Comparison of ENCODE assay signal across 8 cellular contexts in the genomic region with DNA sequence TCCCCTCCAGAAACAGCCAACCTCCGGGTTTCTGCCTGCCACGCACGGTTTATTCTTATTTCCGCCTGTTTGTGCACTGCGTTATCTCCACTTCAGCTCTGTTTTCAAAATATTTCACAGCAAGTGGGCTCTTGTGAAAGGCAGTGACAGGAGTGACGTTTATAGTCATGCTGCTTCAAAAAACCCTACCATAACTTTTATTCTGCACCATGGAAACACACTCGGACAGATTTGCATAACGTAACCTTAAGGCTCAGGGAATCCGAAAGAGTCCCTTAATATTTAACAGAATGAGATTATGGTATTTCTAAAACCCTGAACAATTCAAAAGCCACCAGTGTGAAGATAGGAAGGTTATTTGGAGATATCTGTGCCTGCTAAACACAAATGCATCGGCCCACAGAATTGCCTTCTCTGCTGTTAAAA. TPM values are rescaled to one million over a fixed set of nuclear protein-coding genes. Genes with fewer than 3 reads are reported as not detected.
DNase-seq lines count a peak whose midpoint lies in the region; TF ChIP-seq lines count a peak whose summit lies in the region.

No MANE protein-coding gene starts in this region.

- H4K20me1 ChIP-seq in H9 (ENCODE audit: control insufficient read depth, insufficient read depth, insufficient read length), result no peaks in the 10 kb centered on the region

- no peak overlapping the region for H2AK5ac ChIP-seq in H9 (ENCODE audit: insufficient read length, low read length)

- no peak overlapping the region for H3K23ac ChIP-seq in H9 (ENCODE audit: insufficient read length, low read depth, low read length)

- H2BK15ac ChIP-seq in H9 (ENCODE audit: low read depth, low read length), result no peak overlapping the region

- H3K79me1 ChIP-seq in H9 (ENCODE audit: insufficient read depth, low read depth, low read length, poor library complexity, severe bottlenecking), result peaks cover 4% of the 10 kb centered on the region

- H3K4ac ChIP-seq in H9 (ENCODE audit: low read depth, low read length), result no peak overlapping the region

- intact Hi-C loops in activated CD4-positive, alpha-beta T cell treated with anti-CD3 and anti-CD28 coated beads, Interleukin-2, amount 10 ng/mL, durations not matched to agents 24 days and 14 days (cut with micrococcal nuclease), result loop anchor here (1.0 to 5.0 kb wide), 9 partner anchors 62 to 571 kb away; a partner anchor contains a TSS
- intact Hi-C loops in tibial artery (cut with DNase I; ENCODE audit: low total_unique reads), result loop anchor here (5.0 kb wide), 1 partner anchor 62 kb away; a partner anchor contains a TSS

- H3K27me3 Mint-ChIP-seq in activated CD4-positive, alpha-beta T cell treated with anti-CD3 and anti-CD28 coated beads, Interleukin-2, amount 10 ng/mL, durations not matched to agents 24 days and 14 days, result no peaks in the 10 kb centered on the region
- no peaks in the 10 kb centered on the region; the same call in 1 of the 2 replicates for H3K27me3 Mint-ChIP-seq in H9 (ENCODE audit: low read depth)

- peaks cover 51% of the 10 kb centered on the region for H3K4me1 Mint-ChIP-seq in activated CD4-positive, alpha-beta T cell treated with anti-CD3 and anti-CD28 coated beads, Interleukin-2, amount 10 ng/mL, durations not matched to agents 24 days and 14 days
- peaks cover 29 to 30% of the 10 kb centered on the region in 2 experiments for H3K4me1 Mint-ChIP-seq in H9

- no peak overlapping the region for H4K8ac ChIP-seq in H9 (replicated peaks; ENCODE audit: insufficient read length, low read depth, low read length)

- H3K9ac ChIP-seq in H9 (ENCODE audit: extremely low read depth, insufficient read length, low read length), result no peak overlapping the region

- H3K14ac ChIP-seq in H9 (ENCODE audit: insufficient read depth, low read length), result peak overlapping the region; percentile 57; the same call in 1 of the 2 replicates

- H3K9me3 Mint-ChIP-seq in activated CD4-positive, alpha-beta T cell treated with anti-CD3 and anti-CD28 coated beads, Interleukin-2, amount 10 ng/mL, durations not matched to agents 24 days and 14 days, result peaks cover 3% of the 10 kb centered on the region
- no peaks in the 10 kb centered on the region; a peak in 1 of 5 replicates for H3K9me3 Mint-ChIP-seq in H9

- TF ChIP-seq CTCF in H9 (conservative IDR thresholded peaks at IDR 0.05) (no peak), astrocyte of the cerebellum (IDR thresholded peaks at IDR 0.05; ENCODE audit: low read depth, low read length, missing control alignments) (no peak), tibial artery (IDR thresholded peaks at IDR 0.05) (no peak)

- no peaks in the 10 kb centered on the region for H3K27me3 ChIP-seq in H9 (ENCODE audit: insufficient read depth, low read length)
- H3K27me3 ChIP-seq in tibial artery, result no peaks in the 10 kb centered on the region

- H4K91ac ChIP-seq in H9 (ENCODE audit: insufficient read length, low read depth, low read length), result no peak overlapping the region

- H2BK20ac ChIP-seq in H9 (ENCODE audit: low read depth, low read length, poor library complexity, severe bottlenecking), result no peak overlapping the region

- H3K4me1 ChIP-seq in H9 (ENCODE audit: insufficient read depth, low read length) (peaks cover 9% of the 10 kb centered on the region; the same call in 1 of the 2 replicates), tibial artery (peaks cover 0 to 40% (median 26%) of the 10 kb centered on the region in 4 donors)

- no peaks in the 10 kb centered on the region for H3K9me3 ChIP-seq in H9 (ENCODE audit: control insufficient read depth, low read depth, low read length)
- no peaks in the 10 kb centered on the region for H3K9me3 ChIP-seq in tibial artery

- in situ Hi-C loops in astrocyte of the cerebellum (cut with HindIII; ENCODE audit: low sequenced_read_pairs), result loop anchor here (25.0 kb wide), 1 partner anchor 538 kb away; no protein-coding TSS in a partner anchor

- H3K79me2 ChIP-seq in H9 (ENCODE audit: insufficient read depth, low read length), result peaks cover 25% of the 10 kb centered on the region; the same call in 1 of the 2 replicates

- H3K27ac Mint-ChIP-seq in activated CD4-positive, alpha-beta T cell treated with anti-CD3 and anti-CD28 coated beads, Interleukin-2, amount 10 ng/mL, durations not matched to agents 24 days and 14 days, result peak overlapping the region; percentile 99
- H3K27ac Mint-ChIP-seq in H9, result peak overlapping the region; percentile 89 to 100 (median 92); a peak in 5 of 7 replicates

- H2BK5ac ChIP-seq in H9 (ENCODE audit: insufficient read length, low read length), result no peak overlapping the region

- H4K5ac ChIP-seq in H9 (ENCODE audit: insufficient read length, low read depth, low read length), result no peak overlapping the region

- no peak for DNase-seq in activated CD4-positive, alpha-beta T cell treated with anti-CD3 and anti-CD28 coated beads, Interleukin-2, amount 10 ng/mL, durations not matched to agents 24 days and 14 days
- DNase-seq in activated CD4-positive, alpha-beta T cell treated with anti-CD3 and anti-CD28 coated beads for 48 hours, result no peak
- DNase-seq in H9, result no peak
- peak; percentile 73 for DNase-seq in MV-4-11 (lab: John Stamatoyannopoulos, UW)
- DNase-seq in astrocyte of the cerebellum (ENCODE audit: low read depth), result no peak
- DNase-seq in left kidney (ENCODE audit: low read depth, low spot score), result peak; percentile 50
- DNase-seq in tibial artery, result no peak
- no peak for DNase-seq in amniotic stem cell (lab: John Stamatoyannopoulos, UW)

- H3K4me3 ChIP-seq in astrocyte of the cerebellum (ENCODE audit: low read depth, low read length), result peak overlapping the region; percentile 94
- H3K4me3 ChIP-seq in tibial artery, result peak overlapping the region; percentile 66 to 68

- H3K27ac ChIP-seq in H9 (ENCODE audit: insufficient read length, low read depth, low read length) (peak overlapping the region; percentile 6), tibial artery (peak overlapping the region; percentile 91 to 94)

- H2AFZ ChIP-seq in H9 (ENCODE audit: low read length), result no peak overlapping the region

- H2BK120ac ChIP-seq in H9 (ENCODE audit: low read depth, low read length, poor library complexity, severe bottlenecking), result no peak overlapping the region

- H3K4me2 ChIP-seq in H9 (ENCODE audit: insufficient read depth, insufficient read length, low read length), result peak overlapping the region; percentile 39

- H3K18ac ChIP-seq in H9 (ENCODE audit: insufficient read length, low read depth, low read length), result peak overlapping the region; percentile 45

- H3K36me3 ChIP-seq in tibial artery, result peaks cover under 1 to 2% (median 2%) of the 10 kb centered on the region in 3 donors

- peaks cover 12% of the 10 kb centered on the region for H3K23me2 ChIP-seq in H9 (ENCODE audit: insufficient read length, low read depth, low read length, poor library complexity, severe bottlenecking)

- H3T11ph ChIP-seq in H9 (ENCODE audit: low read length), result no peak overlapping the region

- H3K4me3 Mint-ChIP-seq in activated CD4-positive, alpha-beta T cell treated with anti-CD3 and anti-CD28 coated beads, Interleukin-2, amount 10 ng/mL, durations not matched to agents 24 days and 14 days, result peak overlapping the region; percentile 97
- peak overlapping the region; percentile 100 for H3K4me3 Mint-ChIP-seq in H9

- peaks cover 19% of the 10 kb centered on the region for H3K36me3 Mint-ChIP-seq in activated CD4-positive, alpha-beta T cell treated with anti-CD3 and anti-CD28 coated beads, Interleukin-2, amount 10 ng/mL, durations not matched to agents 24 days and 14 days (ENCODE audit: low read depth)
- peaks cover 2 to 8% (median 2%) of the 10 kb centered on the region in 3 experiments; a peak in 4 of 7 replicates for H3K36me3 Mint-ChIP-seq in H9 (ENCODE audit: insufficient read depth in 1 of 3, low read depth in 3 of 3)

- no peak overlapping the region for H2BK12ac ChIP-seq in H9 (ENCODE audit: insufficient read length, low read depth, low read length)

- no CpG with 5 or more reads among the region's 10 CpGs for WGBS in H9 (ENCODE audit: extremely low coverage, insufficient read length, low lambda C conversion rate)

- H3K56ac ChIP-seq in H9 (ENCODE audit: insufficient read length, low read depth, low read length), result no peak overlapping the region

RNA-seq across cellular contexts. Expression of a gene that starts 0.8 kb away (rescaled TPM):
- 26.9 and 27.1 TPM in 2 replicates for total RNA-seq in activated CD4-positive, alpha-beta T cell treated with anti-CD3 and anti-CD28 coated beads, Interleukin-2, amount 10 ng/mL, durations not matched to agents 24 days and 14 days
- 20.5 and 21.7 TPM in 2 replicates for total RNA-seq in H9 (2021)

RNA-seq across cellular contexts. Expression of a gene that starts 58.9 kb away (rescaled TPM):
- total RNA-seq in activated CD4-positive, alpha-beta T cell treated with anti-CD3 and anti-CD28 coated beads, Interleukin-2, amount 10 ng/mL, durations not matched to agents 24 days and 14 days, result not detected in 2 replicates
- total RNA-seq in H9 (2021), result 16.3 and 16.9 TPM in 2 replicates

Comparison
In these comparisons a context has a peak if more than half of its experiments do, and no peak if none do; other contexts are left out.
1. DNase-seq: peak in MV-4-11 (single experiment) and left kidney (single experiment); none in activated CD4-positive, alpha-beta T cell treated with anti-CD3 and anti-CD28 coated beads, Interleukin-2, amount 10 ng/mL, durations not matched to agents 24 days and 14 days (single experiment), activated CD4-positive, alpha-beta T cell treated with anti-CD3 and anti-CD28 coated beads for 48 hours (single experiment), H9 (single experiment), astrocyte of the cerebellum (single experiment), tibial artery (0 of 2) and amniotic stem cell (single experiment).
2. RNA of a gene that starts 58.9 kb away (total RNA-seq): 16.3 to 16.9 TPM in H9; not detected in activated CD4-positive, alpha-beta T cell treated with anti-CD3 and anti-CD28 coated beads, Interleukin-2, amount 10 ng/mL, durations not matched to agents 24 days and 14 days; every median in the first group is over 10 times any median in the second.